In genomic region chr1:239067480-239067879, GRCh38 we compare ENCODE assay signal across 31 cellular contexts.
"Had no signal": no experiment of that assay in that cellular context is flagged by ENCODE, and none has a peak within 500 bp of the region (broad histone marks: within the 10 kb centered on the region; RNA-seq: fewer than 3 reads in every experiment).

No MANE protein-coding gene starts in this region.

- H3K4me3 Mint-ChIP-seq: natural killer cell; nephron; neural progenitor cell; stimulated activated memory B cell treated with anti-CD40 and anti-IgM and Interleukin-4, amounts not matched to agents 10 μg/mL and 1 μg/mL and 100 μg/mL, for 72 hours; stimulated activated naive CD8-positive, alpha-beta T cell treated with anti-CD3 and anti-CD28 coated beads, Interleukin-15, amount 100 ng/mL, for 72 hours; type B pancreatic cell had no signal

- H3K27me3 ChIP-seq: neural progenitor cell, ovary, spleen, suprapubic skin, testis, tibial artery, transverse colon, upper lobe of right lung, uterus had no signal

- H2AFZ ChIP-seq: neural progenitor cell, parathyroid adenoma had no signal

- H3K4me1 ChIP-seq: neural progenitor cell, parathyroid adenoma, psoas muscle, spleen, suprapubic skin, testis, tibial artery, transverse colon, upper lobe of right lung, uterus had no signal

- H3K79me2 ChIP-seq: parathyroid adenoma had no signal

- H3K36me3 Mint-ChIP-seq: neural progenitor cell; stimulated activated memory B cell treated with anti-CD40 and anti-IgM and Interleukin-4, amounts not matched to agents 10 μg/mL and 1 μg/mL and 100 μg/mL, for 72 hours; type B pancreatic cell had no signal

- H3K27ac Mint-ChIP-seq: natural killer cell; nephron; neural progenitor cell; progenitor cell of endocrine pancreas; stimulated activated memory B cell treated with anti-CD40 and anti-IgM and Interleukin-4, amounts not matched to agents 10 μg/mL and 1 μg/mL and 100 μg/mL, for 72 hours; stimulated activated naive CD8-positive, alpha-beta T cell treated with anti-CD3 and anti-CD28 coated beads, Interleukin-15, amount 100 ng/mL, for 72 hours; type B pancreatic cell had no signal

- DNase-seq: natural killer cell; occipital lobe; ovary; posterior cingulate gyrus; psoas muscle; right cardiac atrium; spleen; stimulated activated CD4-positive, alpha-beta T cell treated with anti-CD3 and anti-CD28 coated beads, Interleukin-12 subunit alpha, Interleukin-12 subunit beta, amount 100 ng/mL, for 4 hours; stimulated activated CD4-positive, alpha-beta T cell treated with anti-CD3 and anti-CD28 coated beads, Interleukin-1b, Interleukin-23, amount 100 ng/mL, for 48 hours; stimulated activated CD4-positive, alpha-beta T cell treated with anti-CD3 and anti-CD28 coated beads, Interleukin-4, amount 100 ng/mL, for 1 hour; stimulated activated CD4-positive, alpha-beta T cell treated with anti-CD3 and anti-CD28 coated beads, Interleukin-4, amount 100 ng/mL, for 4 hours; stimulated activated CD8-positive, alpha-beta memory T cell treated with anti-CD3 and anti-CD28 coated beads, Interleukin-4, amount 100 ng/mL, for 48 hours; stimulated activated naive CD4-positive, alpha-beta T cell; stimulated activated naive CD8-positive, alpha-beta T cell treated with anti-CD3 and anti-CD28 coated beads, Interleukin-15, amount 100 ng/mL, for 72 hours; stimulated activated naive CD8-positive, alpha-beta T cell treated with anti-CD3 and anti-CD28 coated beads, Interleukin-15, Interleukin-2, amounts not matched to agents 100 U/mL and 50 U/mL, for 24 hours; substantia nigra; testis; tibial artery; transverse colon; upper lobe of right lung; uterus had no signal

- H3K27me3 Mint-ChIP-seq: progenitor cell of endocrine pancreas; stimulated activated memory B cell treated with anti-CD40 and anti-IgM and Interleukin-4, amounts not matched to agents 10 μg/mL and 1 μg/mL and 100 μg/mL, for 72 hours; stimulated activated naive CD8-positive, alpha-beta T cell treated with anti-CD3 and anti-CD28 coated beads, Interleukin-15, amount 100 ng/mL, for 72 hours; type B pancreatic cell had no signal

- H3K9ac ChIP-seq: neural progenitor cell, parathyroid adenoma had no signal

- H3K4me2 ChIP-seq: neural progenitor cell, smooth muscle cell had no signal

- H3K4me1 Mint-ChIP-seq: natural killer cell; nephron; stimulated activated memory B cell treated with anti-CD40 and anti-IgM and Interleukin-4, amounts not matched to agents 10 μg/mL and 1 μg/mL and 100 μg/mL, for 72 hours; stimulated activated naive CD8-positive, alpha-beta T cell treated with anti-CD3 and anti-CD28 coated beads, Interleukin-15, amount 100 ng/mL, for 72 hours had no signal

- H3K36me3 ChIP-seq: neural progenitor cell, ovary, spleen, suprapubic skin, tibial artery, transverse colon, upper lobe of right lung, uterus had no signal

- H3K4me3 ChIP-seq: neural progenitor cell, ovary, psoas muscle, skin epidermis, smooth muscle cell, spleen, suprapubic skin, testis, tibial artery, transverse colon, upper lobe of right lung, uterus had no signal

- H3K9me3 ChIP-seq: ovary, psoas muscle, spleen, suprapubic skin, testis, tibial artery, transverse colon, upper lobe of right lung, uterus had no signal

- H3K9me3 Mint-ChIP-seq: nephron; neural progenitor cell; stimulated activated naive CD8-positive, alpha-beta T cell treated with anti-CD3 and anti-CD28 coated beads, Interleukin-15, amount 100 ng/mL, for 72 hours; type B pancreatic cell had no signal

- H3K27ac ChIP-seq: neural progenitor cell, ovary, parathyroid adenoma, psoas muscle, skin epidermis, spleen, suprapubic skin, testis, tibial artery, transverse colon, upper lobe of right lung, uterus had no signal

- ATAC-seq: natural killer cell; psoas muscle; right cardiac atrium; sciatic nerve; stimulated activated memory B cell treated with anti-CD40 and anti-IgM and Interleukin-4, amounts not matched to agents 10 μg/mL and 1 μg/mL and 100 μg/mL, for 72 hours; stimulated activated naive CD8-positive, alpha-beta T cell treated with anti-CD3 and anti-CD28 coated beads, Interleukin-15, amount 100 ng/mL, for 72 hours; stimulated activated naive CD8-positive, alpha-beta T cell treated with anti-CD3 and anti-CD28 coated beads, Interleukin-15, Interleukin-2, amounts not matched to agents 100 U/mL and 50 U/mL, for 24 hours; upper lobe of right lung had no signal
